22 cellular contexts compared by ENCODE assay signal in genomic region chr11:23314162-23314561, GRCh38.
"Had no signal": no experiment of that assay in that cellular context is flagged by ENCODE, and none has a peak within 500 bp of the region (broad histone marks: within the 10 kb centered on the region; RNA-seq: fewer than 3 reads in every experiment).

No MANE protein-coding gene starts in this region.

- H3K27ac ChIP-seq: esophagus squamous epithelium, left lung, neural progenitor cell, parathyroid adenoma, sigmoid colon, thoracic aorta, tibial nerve, upper lobe of right lung, uterus had no signal

- H3K79me2 ChIP-seq: parathyroid adenoma had no signal

- H3K9ac ChIP-seq: neural progenitor cell, parathyroid adenoma had no signal

- H3K4me3 ChIP-seq: esophagus squamous epithelium, left lung, neural progenitor cell, sigmoid colon, thoracic aorta, tibial nerve, upper lobe of right lung, uterus had no signal

- H3K4me1 ChIP-seq: esophagus squamous epithelium, left lung, neural progenitor cell, parathyroid adenoma, sigmoid colon, tibial nerve, upper lobe of right lung, uterus had no signal

- DNase-seq: effector memory CD4-positive, alpha-beta T cell; erythroblast; esophagus squamous epithelium; head of caudate nucleus; left lung; mammary epithelial cell; mesendoderm; midbrain; naive thymus-derived CD4-positive, alpha-beta T cell; right cardiac atrium; sigmoid colon; stimulated activated CD4-positive, alpha-beta T cell treated with anti-CD3 and anti-CD28 coated beads, Interleukin-4, amount 100 ng/mL, for 4 hours; upper lobe of right lung; uterus had no signal

- H3K27me3 ChIP-seq: esophagus squamous epithelium, left lung, neural progenitor cell, sigmoid colon, tibial nerve, upper lobe of right lung, uterus had no signal

- H3K36me3 ChIP-seq: esophagus squamous epithelium, left lung, neural progenitor cell, sigmoid colon, thoracic aorta, tibial nerve, upper lobe of right lung, uterus had no signal

- FAIRE-seq: colon, frontal cortex, keratinocyte had no signal

- H3K4me2 ChIP-seq: neural progenitor cell had no signal

- H2AFZ ChIP-seq: neural progenitor cell, parathyroid adenoma had no signal

- H3K9me3 ChIP-seq: esophagus squamous epithelium, left lung, thoracic aorta, tibial nerve, upper lobe of right lung, uterus had no signal

- ATAC-seq: left lung; naive thymus-derived CD4-positive, alpha-beta T cell; right cardiac atrium; stimulated activated memory B cell treated with anti-CD40 and anti-IgM and Interleukin-4, amounts not matched to agents 10 μg/mL and 1 μg/mL and 100 μg/mL, for 72 hours; upper lobe of right lung had no signal
